ENCODE assay signal across 1 cellular context in genomic region chr10:35642023-35642792, GRCh38.
TF ChIP-seq lines count a peak whose summit lies in the region.

Gene FZD8 (minus strand): TSS chr10:35642296. CDS start chr10:35641429, 867 bp downstream.

TF ChIP-seq in GM12878, 131 proteins besides CTCF, POLR2A, EP300 and RAD21 (continued from another document):
- TF ChIP-seq SKIL (IDR thresholded peaks at IDR 0.05; ENCODE audit: low read depth, poor library complexity, severe bottlenecking) (no peak), ETV6 (conservative IDR thresholded peaks at IDR 0.05 in 1 of 2, IDR thresholded peaks at IDR 0.05 in 1 of 2; ENCODE audit: borderline replicate concordance in 1 of 2, low read depth in 1 of 2) (no peak), SMC3 (IDR thresholded peaks at IDR 0.05; ENCODE audit: borderline replicate concordance, low read length) (no peak), KAT2A (conservative IDR thresholded peaks at IDR 0.05; ENCODE audit: control insufficient read depth, low read depth, low read length) (no peak), NFXL1 (IDR thresholded peaks at IDR 0.05; ENCODE audit: borderline replicate concordance) (no peak), SMAD5 (IDR thresholded peaks at IDR 0.05; ENCODE audit: low read depth) (no peak), HDAC6 (IDR thresholded peaks at IDR 0.05; ENCODE audit: unreplicated experiment) (peak; percentile 84), STAT3 (IDR thresholded peaks at IDR 0.05; ENCODE audit: low read depth, low read length) (no peak), KLF5 (IDR thresholded peaks at IDR 0.05; ENCODE audit: partially characterized antibody) (no peak), ATF2 (IDR thresholded peaks at IDR 0.05; ENCODE audit: low read length) (no peak), ASH2L (IDR thresholded peaks at IDR 0.05; ENCODE audit: borderline replicate concordance, low read depth) (no peak), RELB (IDR thresholded peaks at IDR 0.05; ENCODE audit: low read depth) (no peak), CBX5 (IDR thresholded peaks at IDR 0.05; ENCODE audit: low read depth) (no peak), NFYA (IDR thresholded peaks at IDR 0.05; ENCODE audit: borderline replicate concordance, low read depth, low read length) (no peak), USF1 (IDR thresholded peaks at IDR 0.05; ENCODE audit: borderline replicate concordance, extremely low read length, insufficient read depth, low read depth, low read length) (no peak), EZH2 (IDR thresholded peaks at IDR 0.05; ENCODE audit: borderline replicate concordance, control insufficient read depth, low read depth, low read length) (no peak), ZNF274 (IDR thresholded peaks at IDR 0.05; ENCODE audit: insufficient read depth, insufficient read length) (no peak), CHD4 (IDR thresholded peaks at IDR 0.05) (no peak), ATF3 (IDR thresholded peaks at IDR 0.05; ENCODE audit: borderline replicate concordance, extremely low read depth, low read depth, low read length) (no peak), SIN3A (IDR thresholded peaks at IDR 0.05; ENCODE audit: low read depth, low read length) (no peak), ATF7 (IDR thresholded peaks at IDR 0.05; ENCODE audit: low read depth) (no peak), ZBTB11 (CRISPR knock-in tag; IDR thresholded peaks at IDR 0.05) (no peak), TCF12 (IDR thresholded peaks at IDR 0.05; ENCODE audit: low read depth, low read length) (peak; percentile 4; the same call in 1 of the 2 replicates), PAX8 (IDR thresholded peaks at IDR 0.05) (no peak), ZNF217 (IDR thresholded peaks at IDR 0.05) (no peak), POU2F2 (IDR thresholded peaks at IDR 0.05; ENCODE audit: borderline replicate concordance, low read depth, low read length) (peak; percentile 86; the same call in 2 of the 3 replicates), RAD51 (IDR thresholded peaks at IDR 0.05) (no peak), IRF3 (IDR thresholded peaks at IDR 0.05) (no peak)
TF ChIP-seq in GM12878: peak in this region for 5.
